ENCODE assay signal across 8 cellular contexts in the genomic region with DNA sequence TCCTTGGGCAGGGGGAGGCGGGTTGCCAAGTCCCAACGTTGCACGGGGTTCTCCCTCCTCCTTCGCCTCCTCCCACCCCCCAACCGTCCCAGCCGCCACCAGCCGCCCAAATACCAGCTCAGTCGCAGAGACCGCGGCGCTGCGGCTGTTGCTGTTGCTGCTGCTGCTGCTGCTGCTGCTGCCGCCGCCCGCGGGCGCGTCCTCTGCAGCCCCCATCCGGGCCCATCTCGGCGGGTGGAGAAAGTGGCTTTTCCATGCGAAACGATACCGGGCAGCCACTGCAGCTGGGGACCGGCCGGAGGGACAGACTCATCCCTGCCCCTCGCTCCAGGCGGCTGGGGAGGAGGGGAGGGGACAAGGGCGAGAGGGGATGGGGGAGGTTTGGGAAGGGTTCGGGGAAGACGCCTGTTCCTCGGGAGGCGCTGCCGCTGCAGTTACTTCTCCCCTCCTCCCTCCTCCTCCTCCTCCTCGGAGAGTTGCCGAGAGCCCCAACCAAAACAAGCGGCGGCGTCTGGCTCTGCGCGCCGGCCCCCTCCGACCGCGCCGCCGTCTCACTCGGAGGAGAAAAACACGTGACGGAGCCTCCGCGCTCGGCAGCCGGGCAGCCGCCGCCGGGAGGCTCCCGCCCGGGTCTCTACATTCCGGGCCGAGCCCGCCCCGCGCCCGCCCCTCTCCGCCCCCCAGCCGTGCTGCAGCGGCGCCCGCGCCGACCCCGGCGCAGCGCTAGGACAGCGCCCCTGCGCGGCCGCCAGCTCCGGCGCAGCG. TPM values are rescaled to one million over a fixed set of nuclear protein-coding genes. Genes with fewer than 3 reads are reported as not detected.
DNase-seq lines count a peak whose midpoint lies in the region; FAIRE-seq and TF ChIP-seq lines count a peak whose summit lies in the region.

A gene with protein sequence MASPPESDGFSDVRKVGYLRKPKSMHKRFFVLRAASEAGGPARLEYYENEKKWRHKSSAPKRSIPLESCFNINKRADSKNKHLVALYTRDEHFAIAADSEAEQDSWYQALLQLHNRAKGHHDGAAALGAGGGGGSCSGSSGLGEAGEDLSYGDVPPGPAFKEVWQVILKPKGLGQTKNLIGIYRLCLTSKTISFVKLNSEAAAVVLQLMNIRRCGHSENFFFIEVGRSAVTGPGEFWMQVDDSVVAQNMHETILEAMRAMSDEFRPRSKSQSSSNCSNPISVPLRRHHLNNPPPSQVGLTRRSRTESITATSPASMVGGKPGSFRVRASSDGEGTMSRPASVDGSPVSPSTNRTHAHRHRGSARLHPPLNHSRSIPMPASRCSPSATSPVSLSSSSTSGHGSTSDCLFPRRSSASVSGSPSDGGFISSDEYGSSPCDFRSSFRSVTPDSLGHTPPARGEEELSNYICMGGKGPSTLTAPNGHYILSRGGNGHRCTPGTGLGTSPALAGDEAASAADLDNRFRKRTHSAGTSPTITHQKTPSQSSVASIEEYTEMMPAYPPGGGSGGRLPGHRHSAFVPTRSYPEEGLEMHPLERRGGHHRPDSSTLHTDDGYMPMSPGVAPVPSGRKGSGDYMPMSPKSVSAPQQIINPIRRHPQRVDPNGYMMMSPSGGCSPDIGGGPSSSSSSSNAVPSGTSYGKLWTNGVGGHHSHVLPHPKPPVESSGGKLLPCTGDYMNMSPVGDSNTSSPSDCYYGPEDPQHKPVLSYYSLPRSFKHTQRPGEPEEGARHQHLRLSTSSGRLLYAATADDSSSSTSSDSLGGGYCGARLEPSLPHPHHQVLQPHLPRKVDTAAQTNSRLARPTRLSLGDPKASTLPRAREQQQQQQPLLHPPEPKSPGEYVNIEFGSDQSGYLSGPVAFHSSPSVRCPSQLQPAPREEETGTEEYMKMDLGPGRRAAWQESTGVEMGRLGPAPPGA (N-terminal part only) (minus strand): TSS at position 610 of the 765 bp plus-strand sequence. CDS start 1,082 bp downstream, outside the sequence.

- no peaks in the 10 kb centered on the region for H3K9me3 ChIP-seq in breast epithelium

- peaks cover 0 to 2% of the 10 kb centered on the region in 2 donors for H3K4me1 ChIP-seq in breast epithelium

- H3K4me3 ChIP-seq in HFF-Myc (replicated peaks; ENCODE audit: low read depth, low read length): peak within 1 kb of the TSS; percentile 77
- H3K4me3 ChIP-seq in breast epithelium: peak within 1 kb of the TSS; percentile 69 to 88 (median 87)
- peak within 1 kb of the TSS; percentile 57 to 81 (median 70) for H3K4me3 ChIP-seq in skin epidermis

- intact Hi-C loops in breast epithelium (cut with DNase I; ENCODE audit: low total_unique reads): loop anchor here (10.0 kb wide), 1 partner anchor 55 kb away; no protein-coding TSS in a partner anchor

- TF ChIP-seq POLR2A in GM12891 (IDR thresholded peaks at IDR 0.05; ENCODE audit: low read depth, low read length) (no peak), breast epithelium (IDR thresholded peaks at IDR 0.05) (no peak)

- H3K27ac ChIP-seq in breast epithelium (peak within 1 kb of the TSS; percentile 95 to 97), skin epidermis (peak within 1 kb of the TSS; percentile 37 to 91 (median 83))

- no peak for TF ChIP-seq CTCF in HFF-Myc (IDR thresholded peaks at IDR 0.05; ENCODE audit: low read depth, low read length, missing control alignments)
- peak in 1 of 3 donors; percentile 31 for TF ChIP-seq CTCF in breast epithelium (IDR thresholded peaks at IDR 0.05)

- no peaks in the 10 kb centered on the region for H3K27me3 ChIP-seq in breast epithelium

- no peaks in the 10 kb centered on the region for H3K36me3 ChIP-seq in breast epithelium

- FAIRE-seq in GM12891 (lab: Jason Lieb, UNC): peak; percentile 73

- peak; percentile 50 for DNase-seq in GM12891 (ENCODE audit: insufficient read length, low spot score)
- no peak for DNase-seq in HFF-Myc (ENCODE audit: extremely low read depth, low read depth)
- DNase-seq in NCI-H1048 (lab: John Stamatoyannopoulos, UW): peak; percentile 27
- DNase-seq in T1000 (lab: John Stamatoyannopoulos, UW): peak; percentile 49
- DNase-seq in breast epithelium (ENCODE audit: low spot score in 2 of 2): peak; percentile 54 to 66
- DNase-seq in iPS-NIHi7 (ENCODE audit: extremely low spot score): peak; percentile 76
- DNase-seq in cortex of kidney (lab: John Stamatoyannopoulos, UW): no peak

TF ChIP-seq in GM12891, 5 proteins besides CTCF, POLR2A, EP300 and RAD21:
- no peak for TF ChIP-seq POU2F2 (IDR thresholded peaks at IDR 0.05; ENCODE audit: low read depth, low read length)
- TF ChIP-seq POLR2AphosphoS5 (IDR thresholded peaks at IDR 0.05; ENCODE audit: low read depth, low read length): no peak
- TF ChIP-seq PAX5 (IDR thresholded peaks at IDR 0.05; ENCODE audit: insufficient read depth, low read length, severe bottlenecking): no peak
- no peak for TF ChIP-seq TAF1 (IDR thresholded peaks at IDR 0.05; ENCODE audit: low read depth, low read length)
- no peak for TF ChIP-seq SPI1 (IDR thresholded peaks at IDR 0.05; ENCODE audit: low read depth, low read length)

RNA-seq across cellular contexts. Expression of the gene that starts here (rescaled TPM):
- polyA plus RNA-seq in GM12891 (2012; ENCODE audit: low read depth, missing spikeins): 0.05 TPM
- 10 to 100 TPM; 18.4 to 48.3 (median 22.3) TPM for total RNA-seq in breast epithelium

Comparison
In these comparisons a context has a peak if more than half of its experiments do, and no peak if none do; other contexts are left out.
1. DNase-seq: peak in GM12891 (single experiment), NCI-H1048 (single experiment), T1000 (single experiment), breast epithelium (2 of 2) and iPS-NIHi7 (single experiment); none in HFF-Myc (single experiment) and cortex of kidney (single experiment).
2. Peak in every context shown above with its lines, with median percentiles within 50 percentile points of each other: H3K4me3 ChIP-seq.